9 cellular contexts compared by ENCODE assay signal in genomic region chr4:113823291-113823659, GRCh38.
DNase-seq lines count a peak whose midpoint lies in the region; ATAC-seq and TF ChIP-seq lines count a peak whose summit lies in the region.
"Had no signal": no experiment of that assay in that cellular context is flagged by ENCODE, and none has a peak within 500 bp of the region (broad histone marks: within the 10 kb centered on the region; RNA-seq: fewer than 3 reads in every experiment).

No MANE protein-coding gene starts in this region.

- dilution Hi-C loops in mammary epithelial cell (cut with HindIII; ENCODE audit: low sequenced_read_pairs) = no loop called here

- H3K4me3 ChIP-seq in mammary epithelial cell (replicated peaks in 1 of 3; ENCODE audit: insufficient read depth in 1 of 3, low read depth in 2 of 3, low read length in 3 of 3) (no peak overlapping the region), Peyer's patch (no peak overlapping the region)

- intact Hi-C loops in mammary epithelial cell (cut with micrococcal nuclease) = no loop called here

- DNase-seq in iris pigment epithelial cell (ENCODE audit: low read depth) (peak; percentile 73), mammary epithelial cell (no peak), NCI-H748 (lab: John Stamatoyannopoulos, UW; ENCODE audit: unreplicated experiment) (no peak), Peyer's patch (no peak)
- DNase-seq in stimulated activated CD4-positive, alpha-beta T cell treated with anti-CD3 and anti-CD28 coated beads, Interleukin-4, amount 100 ng/mL, for 4 hours = no peak
- DNase-seq: foreskin fibroblast had no signal

- H3K4me2 ChIP-seq in mammary epithelial cell (ENCODE audit: insufficient read depth, low read depth, low read length) = no peak overlapping the region

- CTCF ChIA-PET in mammary epithelial cell (lab: Charles Lee; ENCODE audit: low non-redundant PET) = no interaction called here

- H3K4me1 ChIP-seq in mammary epithelial cell (ENCODE audit: insufficient read depth, low read length) (peaks cover 10% of the 10 kb centered on the region), Peyer's patch (no peaks in the 10 kb centered on the region)

- TF ChIP-seq POLR2A in Peyer's patch (IDR thresholded peaks at IDR 0.05) = no peak

- no peak overlapping the region for H2AFZ ChIP-seq in mammary epithelial cell (ENCODE audit: low read depth, low read length)

- no TSS peak for BruUV-seq in mammary epithelial cell (replicated peaks; lab: Mats Ljungman, UMichigan)

- H4K20me1 ChIP-seq in mammary epithelial cell (ENCODE audit: insufficient read depth, low read length) = no peaks in the 10 kb centered on the region

- TF ChIP-seq CTCF in mammary epithelial cell (conservative IDR thresholded peaks at IDR 0.05 in 1 of 2, IDR thresholded peaks at IDR 0.05 in 1 of 2; ENCODE audit: extremely low read depth in 1 of 2, insufficient read depth in 1 of 2, low read depth in 1 of 2, low read length in 2 of 2) (no peak), Peyer's patch (IDR thresholded peaks at IDR 0.05) (no peak)

- H3K27me3 ChIP-seq in mammary epithelial cell (ENCODE audit: insufficient read depth, low read length) (no peaks in the 10 kb centered on the region), Peyer's patch (no peaks in the 10 kb centered on the region)

- WGBS in mammary epithelial cell (ENCODE audit: low coverage, missing lambda C conversion rate) = 96% methylated on average over 2 of the region's 2 CpGs

- no peaks in the 10 kb centered on the region for H3K79me2 ChIP-seq in mammary epithelial cell (ENCODE audit: insufficient read depth, low read length)

- H3K36me3 ChIP-seq in mammary epithelial cell (ENCODE audit: insufficient read depth, low read length) (no peaks in the 10 kb centered on the region), Peyer's patch (no peaks in the 10 kb centered on the region)

- H3K27ac ChIP-seq in mammary epithelial cell (ENCODE audit: insufficient read depth, low read depth, low read length) = no peak overlapping the region
- no peak overlapping the region for H3K27ac ChIP-seq in Peyer's patch

- in situ Hi-C loops in mammary epithelial cell (cut with MboI; ENCODE audit: low sequenced_read_pairs in 2 of 2) = no loop called here

- H3K9me3 ChIP-seq in mammary epithelial cell (replicated peaks; ENCODE audit: insufficient read depth, low read length) (no peaks in the 10 kb centered on the region), Peyer's patch (no peaks in the 10 kb centered on the region)

- H3K9ac ChIP-seq in mammary epithelial cell (ENCODE audit: insufficient read depth, low read length) = no peak overlapping the region

- ATAC-seq in GM18520 (IDR thresholded peaks at IDR 0.05; ENCODE audit: unreplicated experiment) = peak; percentile 74
- ATAC-seq in GM21723 (IDR thresholded peaks at IDR 0.05; ENCODE audit: unreplicated experiment) = peak; percentile 69
- ATAC-seq in HG03565 (IDR thresholded peaks at IDR 0.05; ENCODE audit: unreplicated experiment) = peak; percentile 71
